8 cellular contexts compared by ENCODE assay signal in genomic region chr13:100674848-100675659, GRCh38. TPM values are rescaled to one million over a fixed set of nuclear protein-coding genes. Genes with fewer than 3 reads are reported as not detected.
A peak's percentile ranks its signal among the peaks of the same experiment; 100 is the strongest.
DNase-seq lines count a peak whose midpoint lies in the region; ATAC-seq and TF ChIP-seq lines count a peak whose summit lies in the region.

No MANE protein-coding gene starts in this region.

- peaks cover 5 to 6% of the 10 kb centered on the region in 2 donors for H3K27me3 Mint-ChIP-seq in natural killer cell treated with Interleukin-12 subunit alpha and Interleukin-12 subunit beta and Interleukin-15 and Interleukin-18, amount 100 ng/mL, for 72 hours

- peaks cover 20 to 29% of the 10 kb centered on the region in 2 donors for H3K4me1 Mint-ChIP-seq in natural killer cell treated with Interleukin-12 subunit alpha and Interleukin-12 subunit beta and Interleukin-15 and Interleukin-18, amount 100 ng/mL, for 72 hours (ENCODE audit: low read depth in 2 of 2)

- DNase-seq in H4 (ENCODE audit: low spot score) (peak; percentile 92), RPMI7951 (ENCODE audit: low read depth) (peak; percentile 95), fibroblast of pulmonary artery (ENCODE audit: low read depth) (peak; percentile 98)
- DNase-seq in activated T-helper 9 cell treated with anti-CD3 and anti-CD28 coated beads, Interleukin-2, amount 50 U/mL, for 16 hours (ENCODE audit: low read depth), result peak; percentile 99
- peak; percentile 100 for DNase-seq in natural killer cell treated with Interleukin-12 subunit alpha and Interleukin-12 subunit beta and Interleukin-15 and Interleukin-18, amount 100 ng/mL, for 72 hours (ENCODE audit: low spot score)
- peak; percentile 99 for DNase-seq in stimulated activated naive CD4-positive, alpha-beta T cell treated with Interleukin-2 at 50 U/mL for 16 hours (lab: John Stamatoyannopoulos, UW)

- peak overlapping the region; percentile 69 for H3K9ac ChIP-seq in ES-I3 (ENCODE audit: low read depth, low read length)

- H3K9me3 Mint-ChIP-seq in natural killer cell treated with Interleukin-12 subunit alpha and Interleukin-12 subunit beta and Interleukin-15 and Interleukin-18, amount 100 ng/mL, for 72 hours, result peaks cover 5% of the 10 kb centered on the region

- peak overlapping the region; percentile 92 for H3K4me3 Mint-ChIP-seq in natural killer cell treated with Interleukin-12 subunit alpha and Interleukin-12 subunit beta and Interleukin-15 and Interleukin-18, amount 100 ng/mL, for 72 hours

- H3K4me3 ChIP-seq in fibroblast of pulmonary artery (replicated peaks; ENCODE audit: low read depth, low read length), result peak overlapping the region; percentile 77

- H3K36me3 Mint-ChIP-seq in natural killer cell treated with Interleukin-12 subunit alpha and Interleukin-12 subunit beta and Interleukin-15 and Interleukin-18, amount 100 ng/mL, for 72 hours, result peaks cover 6% of the 10 kb centered on the region

- ATAC-seq in natural killer cell treated with Interleukin-12 subunit alpha and Interleukin-12 subunit beta and Interleukin-15 and Interleukin-18, amount 100 ng/mL, for 72 hours, result peak; percentile 96 to 97

- TF ChIP-seq CTCF in LNCAP (IDR thresholded peaks at IDR 0.05) (peak; percentile 20; the same call in 1 of the 2 replicates), fibroblast of pulmonary artery (IDR thresholded peaks at IDR 0.05; ENCODE audit: low read length, missing control alignments) (peak; percentile 16)

- H3K9me3 ChIP-seq in ES-I3 (ENCODE audit: control insufficient read depth, insufficient read depth, low read length), result no peaks in the 10 kb centered on the region

- H3K36me3 ChIP-seq in ES-I3 (ENCODE audit: insufficient read depth, low read length), result 0 out of 2 replicates have a peak, but pooled peaks cover 4% of the 10 kb centered on the region

- H3K27ac Mint-ChIP-seq in natural killer cell treated with Interleukin-12 subunit alpha and Interleukin-12 subunit beta and Interleukin-15 and Interleukin-18, amount 100 ng/mL, for 72 hours, result peak overlapping the region; percentile 73 to 81

- H3K4me1 ChIP-seq in ES-I3 (ENCODE audit: insufficient read depth, low read length), result peaks cover 6% of the 10 kb centered on the region; the same call in 1 of the 2 replicates

RNA-seq across cellular contexts. Expression of gene TMTC4, which starts 0.5 kb away (rescaled TPM):
- total RNA-seq in H4 (2014; rRNA removed; shearing (Covaris generic)), result 4.3 and 5.2 TPM in 2 replicates
- total RNA-seq in RPMI7951 (2014; rRNA removed; shearing (Covaris generic)), result 15.6 and 16.9 TPM in 2 replicates
- total RNA-seq in natural killer cell treated with Interleukin-12 subunit alpha and Interleukin-12 subunit beta and Interleukin-15 and Interleukin-18, amount 100 ng/mL, for 72 hours, result 10 to 100 TPM in 1 of 2 donors, 1 to 10 TPM in 1; 9.8 to 19.7 TPM

Comparison
In these comparisons a context has a peak if more than half of its experiments do, and no peak if none do; other contexts are left out.
1. Peak in every context shown above with its lines: DNase-seq, ATAC-seq and H3K4me3 ChIP-seq.